1 cellular context compared by ENCODE assay signal in genomic region chr21:42389449-42389835, GRCh38.
TF ChIP-seq lines count a peak whose summit lies in the region.

No MANE protein-coding gene starts in this region.

TF ChIP-seq in H1, 55 proteins besides CTCF, POLR2A, EP300 and RAD21:
- TF ChIP-seq MAX (IDR thresholded peaks at IDR 0.05) (peak; percentile 24; the same call in 1 of the 2 replicates), SIN3A (conservative IDR thresholded peaks at IDR 0.05 in 1 of 2, IDR thresholded peaks at IDR 0.05 in 1 of 2; ENCODE audit: low read depth in 1 of 2, low read length in 2 of 2) (0 out of 4 replicates have a peak, but pooled peaks of 1 of the 2 experiments have one; percentile 10), TCF12 (IDR thresholded peaks at IDR 0.05; ENCODE audit: low read depth, low read length) (no peak)
